Comparison of ENCODE assay signal across 8 cellular contexts in the genomic region with DNA sequence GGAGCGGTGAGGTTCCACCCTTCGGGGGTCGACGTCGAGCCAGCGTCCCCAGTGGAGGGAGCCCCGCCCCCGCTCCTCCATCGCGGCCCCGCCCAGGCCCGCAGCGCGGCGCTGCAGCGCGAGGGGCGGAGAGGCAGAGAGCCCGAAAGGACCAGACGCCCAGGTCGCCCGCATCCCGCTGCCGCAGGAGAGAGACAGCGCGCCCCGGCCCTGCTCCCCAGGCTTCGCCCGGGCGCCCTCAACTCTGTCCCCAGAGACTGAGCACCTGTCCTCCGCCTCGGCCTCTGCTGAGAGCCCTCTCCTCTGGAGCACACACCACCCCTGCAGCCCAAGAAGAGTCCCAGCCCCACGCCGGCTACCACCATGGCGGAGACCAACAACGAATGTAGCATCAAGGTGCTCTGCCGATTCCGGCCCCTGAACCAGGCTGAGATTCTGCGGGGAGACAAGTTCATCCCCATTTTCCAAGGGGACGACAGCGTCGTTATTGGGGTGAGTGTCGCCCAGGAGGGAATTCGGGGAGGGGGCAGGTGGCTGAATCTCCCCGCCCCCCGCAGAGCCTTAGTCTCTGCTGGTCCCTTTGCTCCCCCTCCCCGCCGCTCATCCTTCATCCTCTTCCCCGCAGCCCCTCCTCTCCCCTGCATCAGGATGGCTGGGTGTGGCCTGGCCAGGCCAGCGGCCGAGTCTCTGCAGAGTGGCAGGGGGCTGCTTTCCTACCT. TPM values are rescaled to one million over a fixed set of nuclear protein-coding genes. Genes with fewer than 3 reads are reported as not detected.
DNase-seq lines count a peak whose midpoint lies in the region; ATAC-seq and TF ChIP-seq lines count a peak whose summit lies in the region.

Gene KIF5A (plus strand): TSS at position 136 of the 719 bp plus-strand sequence. CDS start 228 bp downstream, at position 364.

- H3K27ac Mint-ChIP-seq in CD4-positive, CD25-positive, alpha-beta regulatory T cell: peak within 1 kb of the TSS; percentile 38 to 79 (median 52)

- no peak within 1 kb of the TSS for H3K27ac ChIP-seq in CD4-positive, CD25-positive, alpha-beta regulatory T cell (ENCODE audit: insufficient read depth, low read length, poor library complexity, severe bottlenecking)
- H3K27ac ChIP-seq in WERI-Rb-1: 0 out of 2 replicates have a peak within 1 kb of the TSS, but pooled peaks have one; percentile 24
- no peak within 1 kb of the TSS for H3K27ac ChIP-seq in lower lobe of right lung

- DNase-seq in CD4-positive, CD25-positive, alpha-beta regulatory T cell: peak; percentile 39 to 56 (median 50)
- DNase-seq in WERI-Rb-1 (peak; percentile 69), lower lobe of right lung (peak; percentile 56)
- peak; percentile 32 for DNase-seq in central memory CD4-positive, alpha-beta T cell
- DNase-seq in stimulated activated CD8-positive, alpha-beta memory T cell treated with anti-CD3 and anti-CD28 coated beads, Interleukin-12 subunit alpha, Interleukin-12 subunit beta, amount 100 ng/mL, for 24 hours (ENCODE audit: extremely low read depth): peak; percentile 35

- peak; percentile 29; the same call in 1 of the 2 replicates for TF ChIP-seq CTCF in WERI-Rb-1 (IDR thresholded peaks at IDR 0.05; ENCODE audit: low read depth, low read length)
- no peak for TF ChIP-seq CTCF in lower lobe of right lung (IDR thresholded peaks at IDR 0.05)

- no peaks in the 10 kb centered on the region for H3K36me3 Mint-ChIP-seq in CD4-positive, CD25-positive, alpha-beta regulatory T cell

- H3K27me3 ChIP-seq in CD4-positive, CD25-positive, alpha-beta regulatory T cell (ENCODE audit: control insufficient read depth, insufficient read depth, low read length): peaks cover 6% of the 10 kb centered on the region
- H3K27me3 ChIP-seq in WERI-Rb-1 (ENCODE audit: insufficient read depth, low read depth, severe bottlenecking) (no peaks in the 10 kb centered on the region), lower lobe of right lung (ENCODE audit: low read depth) (peaks cover 34% of the 10 kb centered on the region)

- H3K36me3 ChIP-seq in CD4-positive, CD25-positive, alpha-beta regulatory T cell (ENCODE audit: control insufficient read depth, insufficient read depth, low read length): peaks cover 2% of the 10 kb centered on the region
- peaks cover 4% of the 10 kb centered on the region for H3K36me3 ChIP-seq in WERI-Rb-1
- no peaks in the 10 kb centered on the region for H3K36me3 ChIP-seq in lower lobe of right lung

- intact Hi-C loops in lower lobe of right lung (cut with DNase I): no loop called here

- peaks cover 49% of the 10 kb centered on the region for H3K27me3 Mint-ChIP-seq in CD4-positive, CD25-positive, alpha-beta regulatory T cell

- H3K9me3 ChIP-seq in CD4-positive, CD25-positive, alpha-beta regulatory T cell (ENCODE audit: control insufficient read depth in 2 of 2, low read length in 2 of 2): no peaks in the 10 kb centered on the region
- H3K9me3 ChIP-seq in WERI-Rb-1 (ENCODE audit: severe bottlenecking) (no peaks in the 10 kb centered on the region), lower lobe of right lung (no peaks in the 10 kb centered on the region)

- H3K4me1 ChIP-seq in CD4-positive, CD25-positive, alpha-beta regulatory T cell (ENCODE audit: control insufficient read depth, insufficient read depth, low read length, poor library complexity, severe bottlenecking): peaks cover 28% of the 10 kb centered on the region
- peaks cover 26% of the 10 kb centered on the region for H3K4me1 ChIP-seq in lower lobe of right lung

- H3K4me3 Mint-ChIP-seq in CD4-positive, CD25-positive, alpha-beta regulatory T cell: peak within 1 kb of the TSS; percentile 70 to 96 (median 78)

- no peaks in the 10 kb centered on the region for H3K9me3 Mint-ChIP-seq in CD4-positive, CD25-positive, alpha-beta regulatory T cell

- peak; percentile 19 to 40 for ATAC-seq in CD4-positive, CD25-positive, alpha-beta regulatory T cell (ENCODE audit: low read depth in 2 of 2)
- ATAC-seq in HG03342 (IDR thresholded peaks at IDR 0.05; ENCODE audit: unreplicated experiment) (peak; percentile 31), lower lobe of right lung (peak in 1 of 2 donors; percentile 4), GM18909 (IDR thresholded peaks at IDR 0.05; ENCODE audit: poor library complexity, unreplicated experiment) (no peak), HG03280 (IDR thresholded peaks at IDR 0.05; ENCODE audit: unreplicated experiment) (no peak)

- H3K4me3 ChIP-seq in CD4-positive, CD25-positive, alpha-beta regulatory T cell (ENCODE audit: low read depth, low read length): no peak within 1 kb of the TSS
- H3K4me3 ChIP-seq in WERI-Rb-1 (ENCODE audit: low read depth, low read length): peak within 1 kb of the TSS; percentile 50
- peak within 1 kb of the TSS; percentile 53 for H3K4me3 ChIP-seq in lower lobe of right lung

- H3K4me1 Mint-ChIP-seq in CD4-positive, CD25-positive, alpha-beta regulatory T cell: peaks cover 18 to 38% (median 28%) of the 10 kb centered on the region in 4 donors

RNA-seq across cellular contexts. Expression of gene KIF5A, which starts in this region (rescaled TPM):
- 0.72 TPM for total RNA-seq in CD4-positive, CD25-positive, alpha-beta regulatory T cell
- polyA plus RNA-seq in CD4-positive, CD25-positive, alpha-beta regulatory T cell: under 1 TPM in 2 of 4 donors, not detected in 2; 0.05 to 0.06 TPM
- total RNA-seq in lower lobe of right lung: 0.09 TPM

Comparison
In these comparisons a context has a peak if more than half of its experiments do, and no peak if none do; other contexts are left out.
1. Peak in DNase-seq and ATAC-seq in CD4-positive, CD25-positive, alpha-beta regulatory T cell; RNA of the gene not detected or under 1 TPM.
2. Peak in DNase-seq and H3K4me3 ChIP-seq in lower lobe of right lung; RNA of the gene not detected or under 1 TPM.